15 cellular contexts compared by ENCODE assay signal in the genomic region with DNA sequence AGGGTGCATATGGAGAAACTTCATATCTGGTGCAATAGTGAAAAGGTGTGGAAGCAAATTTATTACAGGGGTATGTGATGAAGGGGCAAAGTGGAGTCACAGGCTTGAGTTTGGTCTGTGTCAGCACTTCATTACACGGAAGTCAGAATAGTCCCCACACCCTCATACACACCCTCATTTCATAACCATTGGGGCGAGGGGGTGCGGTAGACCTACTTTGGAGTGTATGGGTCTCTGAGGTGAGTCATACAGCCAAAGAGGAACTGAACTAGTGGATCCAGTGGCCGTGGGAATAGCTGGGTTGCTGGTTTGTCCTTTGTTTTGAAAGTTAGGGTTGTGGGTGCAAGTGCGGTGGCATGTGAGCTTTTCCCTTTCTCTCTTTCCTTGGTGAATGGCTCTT. TPM values are rescaled to one million over a fixed set of nuclear protein-coding genes. Genes with fewer than 3 reads are reported as not detected.
DNase-seq lines count a peak whose midpoint lies in the region; ATAC-seq and TF ChIP-seq lines count a peak whose summit lies in the region.
"Had no signal": no experiment of that assay in that cellular context is flagged by ENCODE, and none has a peak within 500 bp of the region (broad histone marks: within the 10 kb centered on the region; RNA-seq: fewer than 3 reads in every experiment).

No MANE protein-coding gene starts in this region.

- H3K9me3 ChIP-seq in ascending aorta (no peaks in the 10 kb centered on the region), lower lobe of right lung (no peaks in the 10 kb centered on the region)
- H3K9me3 ChIP-seq: psoas muscle had no signal

- H3K27me3 Mint-ChIP-seq in Calu3 (ENCODE audit: unreplicated experiment): no peaks in the 10 kb centered on the region
- H3K27me3 Mint-ChIP-seq: memory B cell had no signal

- H3K36me3 ChIP-seq in ascending aorta (peaks cover 0 to 7% of the 10 kb centered on the region in 2 donors), lower lobe of right lung (no peaks in the 10 kb centered on the region)

- no peak overlapping the region for H3K4me3 Mint-ChIP-seq in Calu3 (ENCODE audit: low read depth, unreplicated experiment)
- H3K4me3 Mint-ChIP-seq: CD8-positive, alpha-beta T cell; memory B cell had no signal

- H3K27ac ChIP-seq in ascending aorta (no peak overlapping the region), lower lobe of right lung (no peak overlapping the region)
- H3K27ac ChIP-seq: coronary artery, psoas muscle, WERI-Rb-1 had no signal

- no peaks in the 10 kb centered on the region for H3K9me3 Mint-ChIP-seq in Calu3 (ENCODE audit: low read depth, unreplicated experiment)
- H3K9me3 Mint-ChIP-seq: CD8-positive, alpha-beta T cell; memory B cell had no signal

- no TSS peak for BruUV-seq in Calu3 (replicated peaks; lab: Mats Ljungman, UMichigan)

- H3K4me1 ChIP-seq in ascending aorta: peaks cover 8 to 21% of the 10 kb centered on the region in 2 donors
- H3K4me1 ChIP-seq in lower lobe of right lung: peaks cover 59% of the 10 kb centered on the region

- H3K36me3 Mint-ChIP-seq in Calu3 (ENCODE audit: insufficient read depth, unreplicated experiment): peaks cover 42% of the 10 kb centered on the region

- H3K27ac Mint-ChIP-seq in Calu3 (ENCODE audit: unreplicated experiment): no peak overlapping the region
- H3K27ac Mint-ChIP-seq: CD8-positive, alpha-beta T cell; memory B cell had no signal

- intact Hi-C loops in Calu3 (cut with micrococcal nuclease; ENCODE audit: unreplicated experiment) (no loop called here), ascending aorta (cut with DNase I) (no loop called here), lower lobe of right lung (cut with DNase I) (no loop called here)

- peak; percentile 65 to 85 for ATAC-seq in lower lobe of right lung
- no peak for ATAC-seq in GM18870 (IDR thresholded peaks at IDR 0.05; ENCODE audit: unreplicated experiment)
- ATAC-seq: CD8-positive, alpha-beta T cell; psoas muscle had no signal

- no peak overlapping the region for H3K4me3 ChIP-seq in ascending aorta
- no peak overlapping the region for H3K4me3 ChIP-seq in lower lobe of right lung
- H3K4me3 ChIP-seq: coronary artery, psoas muscle had no signal

- peak; percentile 34 for DNase-seq in Calu3
- DNase-seq in MV-4-11 (lab: John Stamatoyannopoulos, UW): peak; percentile 98
- peak; percentile 19 to 69 for DNase-seq in ascending aorta (ENCODE audit: low spot score in 2 of 2)
- DNase-seq in lower lobe of right lung: peak; percentile 75
- no peak for DNase-seq in NCI-H1105 treated with DMSO at 0.1 percent for 48 hours (lab: John Stamatoyannopoulos, UW)
- no peak for DNase-seq in retina
- no peak for DNase-seq in 8988T
- DNase-seq: activated effector memory CD4-positive, alpha-beta T cell treated with Interleukin-2 at 50 U/mL for 16 hours; CD8-positive, alpha-beta T cell; NCI-H146; WERI-Rb-1 had no signal

- CTCF ChIA-PET in Calu3 (lab: Charles Lee): interaction anchor here (0.6 kb wide), 1 partner anchor 371 kb away, joined by 3 read pairs; no protein-coding TSS in a partner anchor

- peaks cover 18% of the 10 kb centered on the region for H3K4me1 Mint-ChIP-seq in Calu3 (ENCODE audit: low read depth, unreplicated experiment)

- TF ChIP-seq CTCF in Calu3 (IDR thresholded peaks at IDR 0.05; ENCODE audit: unreplicated experiment) (no peak), ascending aorta (IDR thresholded peaks at IDR 0.05) (no peak), lower lobe of right lung (IDR thresholded peaks at IDR 0.05) (no peak)

- no peaks in the 10 kb centered on the region for H3K27me3 ChIP-seq in ascending aorta
- H3K27me3 ChIP-seq in lower lobe of right lung (ENCODE audit: low read depth): no peaks in the 10 kb centered on the region

RNA-seq across cellular contexts. Expression of a gene that starts 3.3 kb away (rescaled TPM):
- total RNA-seq in Calu3 (2022) (95.3 and 104 TPM in 2 replicates), ascending aorta (29.2 TPM), lower lobe of right lung (49.7 TPM)

Comparison
In these comparisons a context has a peak if more than half of its experiments do, and no peak if none do; other contexts are left out.
1. DNase-seq: peak in Calu3 (single experiment), MV-4-11 (single experiment), ascending aorta (2 of 2) and lower lobe of right lung (single experiment); none in NCI-H1105 treated with DMSO at 0.1 percent for 48 hours (single experiment), retina (single experiment) and 8988T (single experiment).